1 cellular context compared by ENCODE assay signal in the genomic region with DNA sequence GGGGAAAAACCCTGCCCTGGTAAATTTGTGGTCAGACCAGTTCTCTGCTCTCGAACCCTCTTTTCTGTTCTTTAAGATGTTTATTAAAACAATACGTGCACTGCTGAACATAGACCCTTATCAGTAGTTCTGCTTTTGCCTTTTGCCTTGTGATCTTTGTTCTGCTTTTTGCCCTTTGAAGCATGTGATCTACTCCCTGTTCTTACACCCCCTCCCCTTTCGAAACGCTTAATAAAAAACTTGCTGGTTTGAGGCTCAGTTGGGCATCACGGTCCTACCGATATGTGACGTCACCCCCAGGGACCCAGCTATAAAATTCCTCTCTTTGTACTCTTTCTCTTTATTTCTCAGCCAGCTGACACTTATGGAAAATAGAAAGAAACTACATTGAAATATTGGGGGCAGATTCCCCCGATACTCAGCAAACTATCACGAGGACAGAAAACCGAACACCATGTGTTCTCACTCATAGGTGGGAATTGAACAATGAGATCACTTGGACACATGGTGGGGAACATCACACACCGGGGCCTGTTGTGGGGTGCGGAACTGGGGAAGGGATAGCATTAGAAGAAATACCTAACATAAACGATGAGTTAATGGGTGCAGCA.
A peak's percentile ranks its signal among the peaks of the same experiment; 100 is the strongest.
TF ChIP-seq lines count a peak whose summit lies in the region.

No MANE protein-coding gene starts in this region.

TF ChIP-seq in K562, 482 proteins besides CTCF, POLR2A, EP300 and RAD21:
- TF ChIP-seq, protein P1, sequence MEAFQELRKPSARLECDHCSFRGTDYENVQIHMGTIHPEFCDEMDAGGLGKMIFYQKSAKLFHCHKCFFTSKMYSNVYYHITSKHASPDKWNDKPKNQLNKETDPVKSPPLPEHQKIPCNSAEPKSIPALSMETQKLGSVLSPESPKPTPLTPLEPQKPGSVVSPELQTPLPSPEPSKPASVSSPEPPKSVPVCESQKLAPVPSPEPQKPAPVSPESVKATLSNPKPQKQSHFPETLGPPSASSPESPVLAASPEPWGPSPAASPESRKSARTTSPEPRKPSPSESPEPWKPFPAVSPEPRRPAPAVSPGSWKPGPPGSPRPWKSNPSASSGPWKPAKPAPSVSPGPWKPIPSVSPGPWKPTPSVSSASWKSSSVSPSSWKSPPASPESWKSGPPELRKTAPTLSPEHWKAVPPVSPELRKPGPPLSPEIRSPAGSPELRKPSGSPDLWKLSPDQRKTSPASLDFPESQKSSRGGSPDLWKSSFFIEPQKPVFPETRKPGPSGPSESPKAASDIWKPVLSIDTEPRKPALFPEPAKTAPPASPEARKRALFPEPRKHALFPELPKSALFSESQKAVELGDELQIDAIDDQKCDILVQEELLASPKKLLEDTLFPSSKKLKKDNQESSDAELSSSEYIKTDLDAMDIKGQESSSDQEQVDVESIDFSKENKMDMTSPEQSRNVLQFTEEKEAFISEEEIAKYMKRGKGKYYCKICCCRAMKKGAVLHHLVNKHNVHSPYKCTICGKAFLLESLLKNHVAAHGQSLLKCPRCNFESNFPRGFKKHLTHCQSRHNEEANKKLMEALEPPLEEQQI (IDR thresholded peaks at IDR 0.05): 0 out of 2 replicates have a peak, but pooled peaks have one; percentile 47
- TF ChIP-seq CC2D1A (IDR thresholded peaks at IDR 0.05): peak; percentile 16; the same call in 1 of the 2 replicates
- TF ChIP-seq, protein P2, sequence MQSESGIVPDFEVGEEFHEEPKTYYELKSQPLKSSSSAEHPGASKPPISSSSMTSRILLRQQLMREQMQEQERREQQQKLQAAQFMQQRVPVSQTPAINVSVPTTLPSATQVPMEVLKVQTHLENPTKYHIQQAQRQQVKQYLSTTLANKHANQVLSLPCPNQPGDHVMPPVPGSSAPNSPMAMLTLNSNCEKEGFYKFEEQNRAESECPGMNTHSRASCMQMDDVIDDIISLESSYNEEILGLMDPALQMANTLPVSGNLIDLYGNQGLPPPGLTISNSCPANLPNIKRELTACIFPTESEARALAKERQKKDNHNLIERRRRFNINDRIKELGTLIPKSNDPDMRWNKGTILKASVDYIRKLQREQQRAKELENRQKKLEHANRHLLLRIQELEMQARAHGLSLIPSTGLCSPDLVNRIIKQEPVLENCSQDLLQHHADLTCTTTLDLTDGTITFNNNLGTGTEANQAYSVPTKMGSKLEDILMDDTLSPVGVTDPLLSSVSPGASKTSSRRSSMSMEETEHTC (IDR thresholded peaks at IDR 0.05): 0 out of 2 replicates have a peak, but pooled peaks have one; percentile 41
